Comparison of ENCODE assay signal across 3 cellular contexts in the genomic region with DNA sequence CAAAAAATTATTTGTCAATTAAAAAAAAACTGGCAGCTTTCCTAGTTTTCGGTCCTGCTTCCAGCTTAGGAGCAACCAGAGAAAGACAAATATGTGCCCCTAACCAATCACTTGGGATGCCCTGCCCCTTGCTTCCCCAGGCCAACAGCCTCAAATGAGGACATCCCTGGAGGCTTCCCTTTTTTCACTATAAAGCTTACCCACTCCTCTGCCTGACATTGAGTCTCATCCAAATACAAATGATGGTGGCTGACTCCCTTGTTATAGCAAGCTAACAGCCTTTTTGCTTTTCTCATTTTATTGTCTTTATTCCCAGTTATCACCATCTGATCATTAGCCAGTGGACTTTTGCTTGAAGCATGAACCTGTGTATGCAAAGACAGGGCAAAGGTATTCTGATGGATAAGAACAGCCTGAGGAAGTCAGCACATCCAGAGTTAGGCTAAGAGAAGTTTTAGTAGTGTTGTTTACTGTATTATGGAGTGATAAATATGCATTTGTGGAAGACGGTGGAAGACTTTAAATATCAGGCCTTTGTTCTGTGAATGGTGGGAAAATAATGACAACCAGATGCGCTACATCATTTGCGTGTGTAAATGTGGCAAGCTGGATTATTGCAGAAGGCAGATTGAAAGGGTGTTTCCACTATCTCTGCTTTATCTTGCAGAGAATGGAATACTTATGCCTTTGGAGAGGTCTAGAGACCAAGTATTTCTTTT.
TF ChIP-seq lines count a peak whose summit lies in the region.

No MANE protein-coding gene starts in this region.

TF ChIP-seq in SK-N-SH, 30 proteins besides CTCF, POLR2A, EP300 and RAD21:
- TF ChIP-seq, protein P1, sequence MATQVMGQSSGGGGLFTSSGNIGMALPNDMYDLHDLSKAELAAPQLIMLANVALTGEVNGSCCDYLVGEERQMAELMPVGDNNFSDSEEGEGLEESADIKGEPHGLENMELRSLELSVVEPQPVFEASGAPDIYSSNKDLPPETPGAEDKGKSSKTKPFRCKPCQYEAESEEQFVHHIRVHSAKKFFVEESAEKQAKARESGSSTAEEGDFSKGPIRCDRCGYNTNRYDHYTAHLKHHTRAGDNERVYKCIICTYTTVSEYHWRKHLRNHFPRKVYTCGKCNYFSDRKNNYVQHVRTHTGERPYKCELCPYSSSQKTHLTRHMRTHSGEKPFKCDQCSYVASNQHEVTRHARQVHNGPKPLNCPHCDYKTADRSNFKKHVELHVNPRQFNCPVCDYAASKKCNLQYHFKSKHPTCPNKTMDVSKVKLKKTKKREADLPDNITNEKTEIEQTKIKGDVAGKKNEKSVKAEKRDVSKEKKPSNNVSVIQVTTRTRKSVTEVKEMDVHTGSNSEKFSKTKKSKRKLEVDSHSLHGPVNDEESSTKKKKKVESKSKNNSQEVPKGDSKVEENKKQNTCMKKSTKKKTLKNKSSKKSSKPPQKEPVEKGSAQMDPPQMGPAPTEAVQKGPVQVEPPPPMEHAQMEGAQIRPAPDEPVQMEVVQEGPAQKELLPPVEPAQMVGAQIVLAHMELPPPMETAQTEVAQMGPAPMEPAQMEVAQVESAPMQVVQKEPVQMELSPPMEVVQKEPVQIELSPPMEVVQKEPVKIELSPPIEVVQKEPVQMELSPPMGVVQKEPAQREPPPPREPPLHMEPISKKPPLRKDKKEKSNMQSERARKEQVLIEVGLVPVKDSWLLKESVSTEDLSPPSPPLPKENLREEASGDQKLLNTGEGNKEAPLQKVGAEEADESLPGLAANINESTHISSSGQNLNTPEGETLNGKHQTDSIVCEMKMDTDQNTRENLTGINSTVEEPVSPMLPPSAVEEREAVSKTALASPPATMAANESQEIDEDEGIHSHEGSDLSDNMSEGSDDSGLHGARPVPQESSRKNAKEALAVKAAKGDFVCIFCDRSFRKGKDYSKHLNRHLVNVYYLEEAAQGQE (IDR thresholded peaks at IDR 0.05; ENCODE audit: low read depth, low read length): no peak
- TF ChIP-seq FOSL2 (IDR thresholded peaks at IDR 0.05; ENCODE audit: borderline replicate concordance, low read depth) (no peak), RFX5 (IDR thresholded peaks at IDR 0.05; ENCODE audit: low read length) (no peak), JUND (IDR thresholded peaks at IDR 0.05) (no peak), TCF12 (IDR thresholded peaks at IDR 0.05) (no peak)
- TF ChIP-seq, protein P2, sequence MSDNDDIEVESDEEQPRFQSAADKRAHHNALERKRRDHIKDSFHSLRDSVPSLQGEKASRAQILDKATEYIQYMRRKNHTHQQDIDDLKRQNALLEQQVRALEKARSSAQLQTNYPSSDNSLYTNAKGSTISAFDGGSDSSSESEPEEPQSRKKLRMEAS (IDR thresholded peaks at IDR 0.05; ENCODE audit: low read depth): no peak
- TF ChIP-seq, protein P3, sequence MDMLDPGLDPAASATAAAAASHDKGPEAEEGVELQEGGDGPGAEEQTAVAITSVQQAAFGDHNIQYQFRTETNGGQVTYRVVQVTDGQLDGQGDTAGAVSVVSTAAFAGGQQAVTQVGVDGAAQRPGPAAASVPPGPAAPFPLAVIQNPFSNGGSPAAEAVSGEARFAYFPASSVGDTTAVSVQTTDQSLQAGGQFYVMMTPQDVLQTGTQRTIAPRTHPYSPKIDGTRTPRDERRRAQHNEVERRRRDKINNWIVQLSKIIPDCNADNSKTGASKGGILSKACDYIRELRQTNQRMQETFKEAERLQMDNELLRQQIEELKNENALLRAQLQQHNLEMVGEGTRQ (IDR thresholded peaks at IDR 0.05; ENCODE audit: borderline replicate concordance, low read depth, low read length): no peak

TF ChIP-seq in SK-N-SH treated with all-trans-retinoic acid at 6 μM for 48 hours, 23 proteins besides CTCF, POLR2A, EP300 and RAD21:
- TF ChIP-seq ARNTL (CRISPR knock-in tag; IDR thresholded peaks at IDR 0.05; ENCODE audit: borderline replicate concordance, low read depth): no peak
- TF ChIP-seq TCF4 (CRISPR knock-in tag; IDR thresholded peaks at IDR 0.05; ENCODE audit: borderline replicate concordance): no peak
- TF ChIP-seq, protein P4, sequence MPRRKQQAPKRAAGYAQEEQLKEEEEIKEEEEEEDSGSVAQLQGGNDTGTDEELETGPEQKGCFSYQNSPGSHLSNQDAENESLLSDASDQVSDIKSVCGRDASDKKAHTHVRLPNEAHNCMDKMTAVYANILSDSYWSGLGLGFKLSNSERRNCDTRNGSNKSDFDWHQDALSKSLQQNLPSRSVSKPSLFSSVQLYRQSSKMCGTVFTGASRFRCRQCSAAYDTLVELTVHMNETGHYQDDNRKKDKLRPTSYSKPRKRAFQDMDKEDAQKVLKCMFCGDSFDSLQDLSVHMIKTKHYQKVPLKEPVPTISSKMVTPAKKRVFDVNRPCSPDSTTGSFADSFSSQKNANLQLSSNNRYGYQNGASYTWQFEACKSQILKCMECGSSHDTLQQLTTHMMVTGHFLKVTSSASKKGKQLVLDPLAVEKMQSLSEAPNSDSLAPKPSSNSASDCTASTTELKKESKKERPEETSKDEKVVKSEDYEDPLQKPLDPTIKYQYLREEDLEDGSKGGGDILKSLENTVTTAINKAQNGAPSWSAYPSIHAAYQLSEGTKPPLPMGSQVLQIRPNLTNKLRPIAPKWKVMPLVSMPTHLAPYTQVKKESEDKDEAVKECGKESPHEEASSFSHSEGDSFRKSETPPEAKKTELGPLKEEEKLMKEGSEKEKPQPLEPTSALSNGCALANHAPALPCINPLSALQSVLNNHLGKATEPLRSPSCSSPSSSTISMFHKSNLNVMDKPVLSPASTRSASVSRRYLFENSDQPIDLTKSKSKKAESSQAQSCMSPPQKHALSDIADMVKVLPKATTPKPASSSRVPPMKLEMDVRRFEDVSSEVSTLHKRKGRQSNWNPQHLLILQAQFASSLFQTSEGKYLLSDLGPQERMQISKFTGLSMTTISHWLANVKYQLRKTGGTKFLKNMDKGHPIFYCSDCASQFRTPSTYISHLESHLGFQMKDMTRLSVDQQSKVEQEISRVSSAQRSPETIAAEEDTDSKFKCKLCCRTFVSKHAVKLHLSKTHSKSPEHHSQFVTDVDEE (CRISPR knock-in tag; IDR thresholded peaks at IDR 0.05): no peak
- no peak for TF ChIP-seq ZFP30 (CRISPR knock-in tag; IDR thresholded peaks at IDR 0.05)
- TF ChIP-seq ZFP3 (CRISPR knock-in tag; IDR thresholded peaks at IDR 0.05): no peak
- TF ChIP-seq, protein P5, sequence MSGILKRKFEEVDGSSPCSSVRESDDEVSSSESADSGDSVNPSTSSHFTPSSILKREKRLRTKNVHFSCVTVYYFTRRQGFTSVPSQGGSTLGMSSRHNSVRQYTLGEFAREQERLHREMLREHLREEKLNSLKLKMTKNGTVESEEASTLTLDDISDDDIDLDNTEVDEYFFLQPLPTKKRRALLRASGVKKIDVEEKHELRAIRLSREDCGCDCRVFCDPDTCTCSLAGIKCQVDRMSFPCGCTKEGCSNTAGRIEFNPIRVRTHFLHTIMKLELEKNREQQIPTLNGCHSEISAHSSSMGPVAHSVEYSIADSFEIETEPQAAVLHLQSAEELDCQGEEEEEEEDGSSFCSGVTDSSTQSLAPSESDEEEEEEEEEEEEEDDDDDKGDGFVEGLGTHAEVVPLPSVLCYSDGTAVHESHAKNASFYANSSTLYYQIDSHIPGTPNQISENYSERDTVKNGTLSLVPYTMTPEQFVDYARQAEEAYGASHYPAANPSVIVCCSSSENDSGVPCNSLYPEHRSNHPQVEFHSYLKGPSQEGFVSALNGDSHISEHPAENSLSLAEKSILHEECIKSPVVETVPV (CRISPR knock-in tag; IDR thresholded peaks at IDR 0.05): no peak
- no peak for TF ChIP-seq OSR1 (CRISPR knock-in tag; IDR thresholded peaks at IDR 0.05)
- TF ChIP-seq ZNF565 (CRISPR knock-in tag; conservative IDR thresholded peaks at IDR 0.05; ENCODE audit: low read depth): no peak
- no peak for TF ChIP-seq CSDC2 (CRISPR knock-in tag; IDR thresholded peaks at IDR 0.05)
- TF ChIP-seq, protein P6, sequence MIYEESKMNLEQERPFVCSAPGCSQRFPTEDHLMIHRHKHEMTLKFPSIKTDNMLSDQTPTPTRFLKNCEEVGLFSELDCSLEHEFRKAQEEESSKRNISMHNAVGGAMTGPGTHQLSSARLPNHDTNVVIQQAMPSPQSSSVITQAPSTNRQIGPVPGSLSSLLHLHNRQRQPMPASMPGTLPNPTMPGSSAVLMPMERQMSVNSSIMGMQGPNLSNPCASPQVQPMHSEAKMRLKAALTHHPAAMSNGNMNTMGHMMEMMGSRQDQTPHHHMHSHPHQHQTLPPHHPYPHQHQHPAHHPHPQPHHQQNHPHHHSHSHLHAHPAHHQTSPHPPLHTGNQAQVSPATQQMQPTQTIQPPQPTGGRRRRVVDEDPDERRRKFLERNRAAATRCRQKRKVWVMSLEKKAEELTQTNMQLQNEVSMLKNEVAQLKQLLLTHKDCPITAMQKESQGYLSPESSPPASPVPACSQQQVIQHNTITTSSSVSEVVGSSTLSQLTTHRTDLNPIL (CRISPR knock-in tag; IDR thresholded peaks at IDR 0.05; ENCODE audit: low read depth): no peak
- TF ChIP-seq ZC3H10 (CRISPR knock-in tag; IDR thresholded peaks at IDR 0.05): no peak
- TF ChIP-seq TOX (CRISPR knock-in tag; IDR thresholded peaks at IDR 0.05; ENCODE audit: borderline replicate concordance): no peak
- no peak for TF ChIP-seq ISL1 (CRISPR knock-in tag; IDR thresholded peaks at IDR 0.05)
- no peak for TF ChIP-seq SNAI2 (CRISPR knock-in tag; IDR thresholded peaks at IDR 0.05)
- TF ChIP-seq ZNF8 (CRISPR knock-in tag; IDR thresholded peaks at IDR 0.05): no peak

TF ChIP-seq in H1, 55 proteins besides CTCF, POLR2A, EP300 and RAD21:
- TF ChIP-seq POLR2AphosphoS5 (IDR thresholded peaks at IDR 0.05; ENCODE audit: low read depth, low read length) (no peak), TAF7 (optimal IDR thresholded peaks at IDR 0.05; ENCODE audit: borderline replicate concordance, low read depth, low read length) (no peak), ASH2L (IDR thresholded peaks at IDR 0.05; ENCODE audit: low read length) (no peak), GABPA (IDR thresholded peaks at IDR 0.05; ENCODE audit: borderline replicate concordance, insufficient read depth, low read length) (no peak), FOSL1 (IDR thresholded peaks at IDR 0.05; ENCODE audit: insufficient read depth, low read depth, low read length) (no peak)
- TF ChIP-seq, protein P7, sequence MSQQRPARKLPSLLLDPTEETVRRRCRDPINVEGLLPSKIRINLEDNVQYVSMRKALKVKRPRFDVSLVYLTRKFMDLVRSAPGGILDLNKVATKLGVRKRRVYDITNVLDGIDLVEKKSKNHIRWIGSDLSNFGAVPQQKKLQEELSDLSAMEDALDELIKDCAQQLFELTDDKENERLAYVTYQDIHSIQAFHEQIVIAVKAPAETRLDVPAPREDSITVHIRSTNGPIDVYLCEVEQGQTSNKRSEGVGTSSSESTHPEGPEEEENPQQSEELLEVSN (IDR thresholded peaks at IDR 0.05): no peak
